Comparison of ENCODE assay signal across 8 cellular contexts in genomic region chr5:62143268-62144229, GRCh38.
DNase-seq lines count a peak whose midpoint lies in the region; ATAC-seq and TF ChIP-seq lines count a peak whose summit lies in the region.

No MANE protein-coding gene starts in this region.

- no peak overlapping the region for H3K4me3 ChIP-seq in WI38 (ENCODE audit: low read depth, low read length)

- no peaks in the 10 kb centered on the region for H3K36me3 Mint-ChIP-seq in T-cell
- no peaks in the 10 kb centered on the region for H3K36me3 Mint-ChIP-seq in naive thymus-derived CD8-positive, alpha-beta T cell
- H3K36me3 Mint-ChIP-seq in activated CD4-positive, alpha-beta memory T cell treated with anti-CD3 and anti-CD28 coated beads, Interleukin-2, amount 10 ng/mL, durations not matched to agents 7 days and 5 days (ENCODE audit: low read depth): no peaks in the 10 kb centered on the region
- no peaks in the 10 kb centered on the region for H3K36me3 Mint-ChIP-seq in activated CD8-positive, alpha-beta memory T cell treated with anti-CD3 and anti-CD28 coated beads, Interleukin-2, amount 10 ng/mL, durations not matched to agents 7 days and 5 days

- no peak overlapping the region for H3K27ac Mint-ChIP-seq in T-cell
- no peak overlapping the region for H3K27ac Mint-ChIP-seq in naive thymus-derived CD8-positive, alpha-beta T cell
- no peak overlapping the region for H3K27ac Mint-ChIP-seq in activated CD4-positive, alpha-beta memory T cell treated with anti-CD3 and anti-CD28 coated beads, Interleukin-2, amount 10 ng/mL, durations not matched to agents 7 days and 5 days
- H3K27ac Mint-ChIP-seq in activated CD8-positive, alpha-beta memory T cell treated with anti-CD3 and anti-CD28 coated beads, Interleukin-2, amount 10 ng/mL, durations not matched to agents 7 days and 5 days: no peak overlapping the region

- peaks cover 0 to 3% (median 0%) of the 10 kb centered on the region in 3 donors for H3K9me3 Mint-ChIP-seq in T-cell
- peaks cover 0 to 13% (median 2%) of the 10 kb centered on the region in 9 donors for H3K9me3 Mint-ChIP-seq in naive thymus-derived CD8-positive, alpha-beta T cell
- no peaks in the 10 kb centered on the region for H3K9me3 Mint-ChIP-seq in activated CD4-positive, alpha-beta memory T cell treated with anti-CD3 and anti-CD28 coated beads, Interleukin-2, amount 10 ng/mL, durations not matched to agents 7 days and 5 days
- H3K9me3 Mint-ChIP-seq in activated CD8-positive, alpha-beta memory T cell treated with anti-CD3 and anti-CD28 coated beads, Interleukin-2, amount 10 ng/mL, durations not matched to agents 7 days and 5 days (ENCODE audit: low read depth): no peaks in the 10 kb centered on the region

- H3K27ac ChIP-seq in C4-2B: peak overlapping the region; percentile 35; the same call in 1 of the 2 replicates

- CTCF ChIA-PET in T-cell (lab: Charles Lee): interaction anchor here (0.6 to 0.7 kb wide), 4 partner anchors 176 to 1185 kb away, joined by 3 to 4 read pairs (median 4); no protein-coding TSS in a partner anchor
- CTCF ChIA-PET in activated CD4-positive, alpha-beta memory T cell treated with anti-CD3 and anti-CD28 coated beads, Interleukin-2, amount 10 ng/mL, durations not matched to agents 7 days and 5 days (lab: Charles Lee): interaction anchor here (0.6 to 1.1 kb wide), 5 partner anchors 9 to 1185 kb away, joined by 3 to 5 read pairs (median 3); no protein-coding TSS in a partner anchor
- CTCF ChIA-PET in activated CD8-positive, alpha-beta memory T cell treated with anti-CD3 and anti-CD28 coated beads, Interleukin-2, amount 10 ng/mL, durations not matched to agents 7 days and 5 days (lab: Charles Lee): interaction anchor here (1.0 kb wide), 1 partner anchor 975 kb away, joined by 4 read pairs; no protein-coding TSS in a partner anchor

- no peaks in the 10 kb centered on the region for H3K4me1 Mint-ChIP-seq in T-cell
- no peaks in the 10 kb centered on the region for H3K4me1 Mint-ChIP-seq in naive thymus-derived CD8-positive, alpha-beta T cell
- H3K4me1 Mint-ChIP-seq in activated CD4-positive, alpha-beta memory T cell treated with anti-CD3 and anti-CD28 coated beads, Interleukin-2, amount 10 ng/mL, durations not matched to agents 7 days and 5 days: no peaks in the 10 kb centered on the region
- no peaks in the 10 kb centered on the region for H3K4me1 Mint-ChIP-seq in activated CD8-positive, alpha-beta memory T cell treated with anti-CD3 and anti-CD28 coated beads, Interleukin-2, amount 10 ng/mL, durations not matched to agents 7 days and 5 days

- peaks cover 23 to 49% of the 10 kb centered on the region in 2 donors for H3K27me3 Mint-ChIP-seq in T-cell
- peaks cover 19 to 45% (median 26%) of the 10 kb centered on the region in 5 donors for H3K27me3 Mint-ChIP-seq in naive thymus-derived CD8-positive, alpha-beta T cell
- H3K27me3 Mint-ChIP-seq in activated CD4-positive, alpha-beta memory T cell treated with anti-CD3 and anti-CD28 coated beads, Interleukin-2, amount 10 ng/mL, durations not matched to agents 7 days and 5 days: peaks cover 36% of the 10 kb centered on the region
- peaks cover 58% of the 10 kb centered on the region for H3K27me3 Mint-ChIP-seq in activated CD8-positive, alpha-beta memory T cell treated with anti-CD3 and anti-CD28 coated beads, Interleukin-2, amount 10 ng/mL, durations not matched to agents 7 days and 5 days

- POLR2A ChIA-PET in T-cell (lab: Charles Lee): no interaction called here
- POLR2A ChIA-PET in naive thymus-derived CD8-positive, alpha-beta T cell (lab: Charles Lee): no interaction called here
- POLR2A ChIA-PET in activated CD4-positive, alpha-beta memory T cell treated with anti-CD3 and anti-CD28 coated beads, Interleukin-2, amount 10 ng/mL, durations not matched to agents 7 days and 5 days (lab: Charles Lee): no interaction called here

- H3K4me3 Mint-ChIP-seq in T-cell: no peak overlapping the region
- H3K4me3 Mint-ChIP-seq in naive thymus-derived CD8-positive, alpha-beta T cell: no peak overlapping the region
- no peak overlapping the region for H3K4me3 Mint-ChIP-seq in activated CD4-positive, alpha-beta memory T cell treated with anti-CD3 and anti-CD28 coated beads, Interleukin-2, amount 10 ng/mL, durations not matched to agents 7 days and 5 days
- H3K4me3 Mint-ChIP-seq in activated CD8-positive, alpha-beta memory T cell treated with anti-CD3 and anti-CD28 coated beads, Interleukin-2, amount 10 ng/mL, durations not matched to agents 7 days and 5 days: no peak overlapping the region

- peak; percentile 86 for TF ChIP-seq CTCF in C4-2B (conservative IDR thresholded peaks at IDR 0.05)
- peak; percentile 19; the same call in 1 of the 2 replicates for TF ChIP-seq CTCF in WI38 (IDR thresholded peaks at IDR 0.05; ENCODE audit: low read depth, low read length)

- DNase-seq in HT-29 (ENCODE audit: low spot score): peak; percentile 46
- no peak for DNase-seq in left lobe of liver (ENCODE audit: low spot score)
- DNase-seq in T-cell: no peak
- DNase-seq in naive thymus-derived CD8-positive, alpha-beta T cell: no peak
- no peak for DNase-seq in activated CD4-positive, alpha-beta memory T cell treated with anti-CD3 and anti-CD28 coated beads, Interleukin-2, amount 10 ng/mL, durations not matched to agents 7 days and 5 days
- DNase-seq in activated CD8-positive, alpha-beta memory T cell treated with anti-CD3 and anti-CD28 coated beads, Interleukin-2, amount 10 ng/mL, durations not matched to agents 7 days and 5 days: no peak

- ATAC-seq in left lobe of liver (peak; percentile 44), T-cell (replicated peaks in 1 of 4) (no peak)
- no peak for ATAC-seq in naive thymus-derived CD8-positive, alpha-beta T cell
- ATAC-seq in activated CD8-positive, alpha-beta memory T cell treated with anti-CD3 and anti-CD28 coated beads, Interleukin-2, amount 10 ng/mL, durations not matched to agents 7 days and 5 days: no peak
